ENCODE assay signal across 5 cellular contexts in the genomic region with DNA sequence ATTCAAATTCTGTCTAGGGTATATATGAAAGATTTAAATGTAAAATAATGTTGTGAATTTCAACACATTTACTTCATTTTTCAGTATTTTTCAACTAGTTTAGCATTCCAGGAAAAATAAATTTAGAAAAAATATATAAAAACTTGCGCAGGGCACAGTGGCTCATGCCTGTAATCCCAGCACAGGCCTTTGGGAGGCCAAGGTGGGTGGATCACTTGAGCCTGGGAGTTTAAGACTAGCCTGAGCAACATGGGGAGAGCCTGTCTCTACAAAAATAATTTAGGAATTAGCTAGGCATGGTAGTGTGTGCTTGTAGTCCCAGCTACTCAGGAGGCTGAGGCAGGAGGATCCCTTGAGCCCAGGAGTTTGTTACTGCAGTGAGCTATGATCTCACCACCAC. TPM values are rescaled to one million over a fixed set of nuclear protein-coding genes. Genes with fewer than 3 reads are reported as not detected.
"Had no signal": no experiment of that assay in that cellular context is flagged by ENCODE, and none has a peak within 500 bp of the region (broad histone marks: within the 10 kb centered on the region; RNA-seq: fewer than 3 reads in every experiment).

No MANE protein-coding gene starts in this region.

RNA-seq across cellular contexts. Expression of a gene that starts 21.2 kb away (rescaled TPM):
- total RNA-seq: LHCN-M2, MCF 10A, SK-MEL-5 had no signal
- polyA plus RNA-seq: IgD-negative memory B cell, SK-N-SH had no signal
